1 cellular context compared by ENCODE assay signal in genomic region chr2:28035816-28036215, GRCh38.
TF ChIP-seq lines count a peak whose summit lies in the region.

No MANE protein-coding gene starts in this region.

TF ChIP-seq in HepG2, 621 proteins besides CTCF, POLR2A, EP300 and RAD21 (continued from another document):
- no peak for TF ChIP-seq MYNN (CRISPR knock-in tag; IDR thresholded peaks at IDR 0.05; ENCODE audit: low read depth)
TF ChIP-seq in HepG2: peak in this region for 0.
